2 cellular contexts compared by ENCODE assay signal in the genomic region with DNA sequence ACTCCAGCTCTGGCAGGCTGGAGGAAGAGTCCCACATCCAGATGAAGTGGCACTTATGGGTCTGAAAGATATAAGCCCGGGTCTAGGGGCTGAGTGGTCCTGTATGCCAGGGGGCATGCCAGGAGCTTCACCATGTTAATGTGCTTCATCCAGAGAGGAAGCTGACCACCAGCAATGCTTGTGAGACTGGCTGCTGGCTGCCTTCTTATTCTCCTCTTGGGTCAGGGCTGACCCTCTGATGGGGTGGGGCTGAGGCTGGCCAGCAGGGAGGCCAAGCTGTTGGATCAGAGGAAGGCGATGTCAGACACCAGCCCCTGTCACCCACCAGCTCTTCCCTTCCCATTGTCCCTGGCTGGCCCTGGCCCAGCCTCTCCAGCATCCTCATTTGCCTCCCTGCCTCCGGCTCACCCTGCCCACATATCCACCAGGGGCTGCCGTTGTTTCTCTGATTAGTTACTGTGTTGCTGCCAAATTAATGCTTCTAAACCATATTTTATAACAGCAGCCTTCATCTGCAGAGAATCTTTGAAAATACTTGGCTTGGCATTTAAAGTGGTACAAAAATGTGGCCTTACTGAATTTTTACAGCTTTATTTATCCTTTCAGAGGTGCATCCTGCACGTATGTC.
TF ChIP-seq lines count a peak whose summit lies in the region.

No MANE protein-coding gene starts in this region.

TF ChIP-seq in SK-N-SH, 30 proteins besides CTCF, POLR2A, EP300 and RAD21:
- TF ChIP-seq, protein P1, sequence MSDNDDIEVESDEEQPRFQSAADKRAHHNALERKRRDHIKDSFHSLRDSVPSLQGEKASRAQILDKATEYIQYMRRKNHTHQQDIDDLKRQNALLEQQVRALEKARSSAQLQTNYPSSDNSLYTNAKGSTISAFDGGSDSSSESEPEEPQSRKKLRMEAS (IDR thresholded peaks at IDR 0.05; ENCODE audit: low read depth), result no peak
- no peak for TF ChIP-seq YY1 (IDR thresholded peaks at IDR 0.05; ENCODE audit: low read depth)
- no peak for TF ChIP-seq TAF1 (IDR thresholded peaks at IDR 0.05; ENCODE audit: borderline replicate concordance, low read depth, low read length)
- no peak for TF ChIP-seq NRF1 (IDR thresholded peaks at IDR 0.05; ENCODE audit: low read depth, low read length)
- TF ChIP-seq IRF3 (IDR thresholded peaks at IDR 0.05; ENCODE audit: low read depth, low read length), result no peak
TF ChIP-seq in SK-N-SH: peak in this region for 0.

TF ChIP-seq in SK-N-SH treated with all-trans-retinoic acid at 6 μM for 48 hours, 23 proteins besides CTCF, POLR2A, EP300 and RAD21:
- no peak for TF ChIP-seq ISL1 (CRISPR knock-in tag; IDR thresholded peaks at IDR 0.05)
- no peak for TF ChIP-seq RARB (CRISPR knock-in tag; IDR thresholded peaks at IDR 0.05)
- no peak for TF ChIP-seq TSHZ2 (CRISPR knock-in tag; IDR thresholded peaks at IDR 0.05)
- no peak for TF ChIP-seq ZNF70 (CRISPR knock-in tag; IDR thresholded peaks at IDR 0.05)
- TF ChIP-seq ZFP3 (CRISPR knock-in tag; IDR thresholded peaks at IDR 0.05), result no peak
- TF ChIP-seq, protein P2, sequence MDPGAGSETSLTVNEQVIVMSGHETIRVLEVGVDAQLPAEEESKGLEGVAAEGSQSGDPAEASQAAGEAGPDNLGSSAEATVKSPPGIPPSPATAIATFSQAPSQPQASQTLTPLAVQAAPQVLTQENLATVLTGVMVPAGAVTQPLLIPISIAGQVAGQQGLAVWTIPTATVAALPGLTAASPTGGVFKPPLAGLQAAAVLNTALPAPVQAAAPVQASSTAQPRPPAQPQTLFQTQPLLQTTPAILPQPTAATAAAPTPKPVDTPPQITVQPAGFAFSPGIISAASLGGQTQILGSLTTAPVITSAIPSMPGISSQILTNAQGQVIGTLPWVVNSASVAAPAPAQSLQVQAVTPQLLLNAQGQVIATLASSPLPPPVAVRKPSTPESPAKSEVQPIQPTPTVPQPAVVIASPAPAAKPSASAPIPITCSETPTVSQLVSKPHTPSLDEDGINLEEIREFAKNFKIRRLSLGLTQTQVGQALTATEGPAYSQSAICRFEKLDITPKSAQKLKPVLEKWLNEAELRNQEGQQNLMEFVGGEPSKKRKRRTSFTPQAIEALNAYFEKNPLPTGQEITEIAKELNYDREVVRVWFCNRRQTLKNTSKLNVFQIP (CRISPR knock-in tag; IDR thresholded peaks at IDR 0.05; ENCODE audit: borderline replicate concordance, low read depth), result no peak
- TF ChIP-seq TCF4 (CRISPR knock-in tag; IDR thresholded peaks at IDR 0.05; ENCODE audit: borderline replicate concordance), result no peak
- TF ChIP-seq ZC3H10 (CRISPR knock-in tag; IDR thresholded peaks at IDR 0.05), result no peak
